8 cellular contexts compared by ENCODE assay signal in genomic region chr6:52995079-52995912, GRCh38. TPM values are rescaled to one million over a fixed set of nuclear protein-coding genes. Genes with fewer than 3 reads are reported as not detected.
A peak's percentile ranks its signal among the peaks of the same experiment; 100 is the strongest.
DNase-seq lines count a peak whose midpoint lies in the region; ATAC-seq, FAIRE-seq and TF ChIP-seq lines count a peak whose summit lies in the region.
"Not testable (repeated sequence)": the region's sequence is repeated elsewhere in the genome, so short reads cannot be mapped to it uniquely, and the experiment has no call there.

GSTA4 (minus strand) TSS chr6:52995284; CDS start chr6:52994243, 1,041 bp downstream.

- H3K9me3 ChIP-seq in endodermal cell (ENCODE audit: control insufficient read depth, low read length), result not testable (repeated sequence)

- DNase-seq in COLO829 (ENCODE audit: low spot score) (peak; percentile 96), HTR-8/SVneo (ENCODE audit: insufficient read length, low spot score) (peak; percentile 96), NOMO-1 treated with DMSO at 0.1 percent for 48 hours (lab: John Stamatoyannopoulos, UW; ENCODE audit: unreplicated experiment) (peak; percentile 92), endodermal cell (peak; percentile 99), mesendoderm (peak; percentile 99)
- DNase-seq in activated CD8-positive, alpha-beta memory T cell treated with anti-CD3 and anti-CD28 coated beads, Interleukin-2, amount 50 U/mL, for 1 hour (ENCODE audit: extremely low read depth), result peak; percentile 82
- peak; percentile 74 for DNase-seq in stimulated activated CD8-positive, alpha-beta memory T cell treated with anti-CD3 and anti-CD28 coated beads, Interleukin-15, amount 100 ng/mL, for 1 hour (ENCODE audit: low read depth)

- H3K56ac ChIP-seq in mesendoderm (ENCODE audit: low read length), result peak within 1 kb of the TSS; percentile 98

- not testable (repeated sequence) for H4K5ac ChIP-seq in mesendoderm (ENCODE audit: low read length)

- peak within 1 kb of the TSS; percentile 95 for H3K18ac ChIP-seq in mesendoderm (ENCODE audit: low read length)

- H3K4me3 ChIP-seq in endodermal cell (ENCODE audit: low read length) (peak within 1 kb of the TSS; percentile 84), mesendoderm (ENCODE audit: low read length) (peak within 1 kb of the TSS; percentile 68)

- H3K4me2 ChIP-seq in mesendoderm (ENCODE audit: low read length), result peak within 1 kb of the TSS; percentile 71

- H3K9me3 Mint-ChIP-seq in endodermal cell, result not testable (repeated sequence)

- H3K36me3 Mint-ChIP-seq in endodermal cell (ENCODE audit: low read depth), result peaks cover 15% of the 10 kb centered on the region

- peak within 1 kb of the TSS; percentile 84 for H3K4me3 Mint-ChIP-seq in endodermal cell

- H3K4ac ChIP-seq in mesendoderm (ENCODE audit: low read depth, low read length), result peak within 1 kb of the TSS; percentile 86

- H3K4me1 ChIP-seq in endodermal cell (ENCODE audit: control insufficient read depth, insufficient read depth, low read length); mesendoderm (ENCODE audit: control insufficient read depth, low read depth, low read length): not testable (repeated sequence)

- not testable (repeated sequence) for H3K36me3 ChIP-seq in endodermal cell (ENCODE audit: control insufficient read depth, insufficient read depth, low read length); mesendoderm (ENCODE audit: control insufficient read depth, insufficient read depth, low read length)

- peak within 1 kb of the TSS; percentile 99 for H3K27ac ChIP-seq in endodermal cell (ENCODE audit: low read depth, low read length)
- H3K27ac ChIP-seq in mesendoderm (ENCODE audit: low read depth, low read length), result peak within 1 kb of the TSS; percentile 94

- H2BK120ac ChIP-seq in mesendoderm (ENCODE audit: low read depth, low read length), result peak within 1 kb of the TSS; percentile 4

- peak; percentile 68 for FAIRE-seq in HTR-8/SVneo (lab: Jason Lieb, UNC)

- H3K27ac Mint-ChIP-seq in endodermal cell, result peak within 1 kb of the TSS; percentile 100

- H3K79me2 ChIP-seq in mesendoderm (ENCODE audit: control insufficient read depth, insufficient read depth, low read length), result not testable (repeated sequence)

- not testable (repeated sequence) for H3K27me3 Mint-ChIP-seq in endodermal cell (ENCODE audit: insufficient read depth)

- peak; percentile 95 for ATAC-seq in GM21367 (IDR thresholded peaks at IDR 0.05; ENCODE audit: unreplicated experiment)

- H3K9ac ChIP-seq in endodermal cell (ENCODE audit: extremely low read depth, low read length, poor library complexity, severe bottlenecking) (peak within 1 kb of the TSS; percentile 85), mesendoderm (ENCODE audit: low read length) (peak within 1 kb of the TSS; percentile 89)

- H2BK15ac ChIP-seq in mesendoderm (replicated peaks; ENCODE audit: low read depth), result not testable (repeated sequence)

- not testable (repeated sequence) for H3K79me1 ChIP-seq in mesendoderm (ENCODE audit: low read length)

- H3K4me1 Mint-ChIP-seq in endodermal cell, result peaks cover 14% of the 10 kb centered on the region

- TF ChIP-seq CTCF in endodermal cell (conservative IDR thresholded peaks at IDR 0.05), result peak; percentile 90

- H2AK5ac ChIP-seq in mesendoderm (ENCODE audit: low read length), result not testable (repeated sequence)

- 0 to 1% methylated on average over 7 to 28 of the region's 41 CpGs for WGBS in endodermal cell (ENCODE audit: insufficient coverage in 1 of 2, insufficient read length in 1 of 2), 2 experiments
- no CpG with 5 or more reads among the region's 41 CpGs for WGBS in mesendoderm (ENCODE audit: extremely low coverage, insufficient coverage, low lambda C conversion rate)

- not testable (repeated sequence) for H4K8ac ChIP-seq in mesendoderm (ENCODE audit: low read depth, low read length)

- H3K27me3 ChIP-seq in endodermal cell (ENCODE audit: control insufficient read depth, insufficient read depth, low read length, poor library complexity, severe bottlenecking); mesendoderm (ENCODE audit: insufficient read depth, low read length, poor library complexity): not testable (repeated sequence)

- H2BK5ac ChIP-seq in mesendoderm (ENCODE audit: low read length), result peak within 1 kb of the TSS; percentile 82

- H3K23ac ChIP-seq in mesendoderm (ENCODE audit: low read length), result peak within 1 kb of the TSS; percentile 7

RNA-seq across cellular contexts. Expression of gene GSTA4, which starts in this region (rescaled TPM):
- total RNA-seq in endodermal cell, result 10 to 100 TPM; 22.0 to 36.1 TPM
- polyA plus RNA-seq in endodermal cell (2013, experiment 1 of 2), result 91.0 TPM
- polyA plus RNA-seq in endodermal cell (2013, experiment 2 of 2), result 77.5 TPM
- 9.4 TPM for polyA plus RNA-seq in mesendoderm (2013, experiment 1 of 2)
- polyA plus RNA-seq in mesendoderm (2013, experiment 2 of 2), result 9.3 TPM

Comparison
In these comparisons a context has a peak if more than half of its experiments do, and no peak if none do; other contexts are left out.
1. Peak in every context shown above with its lines: DNase-seq, ATAC-seq, H3K4me3 ChIP-seq and H3K27ac ChIP-seq.